11 cellular contexts compared by ENCODE assay signal in genomic region chr2:157260403-157261198, GRCh38. TPM values are rescaled to one million over a fixed set of nuclear protein-coding genes. Genes with fewer than 3 reads are reported as not detected.
DNase-seq lines count a peak whose midpoint lies in the region; ATAC-seq and TF ChIP-seq lines count a peak whose summit lies in the region.
"Had no signal": no experiment of that assay in that cellular context is flagged by ENCODE, and none has a peak within 500 bp of the region (broad histone marks: within the 10 kb centered on the region; RNA-seq: fewer than 3 reads in every experiment).

No MANE protein-coding gene starts in this region.

- DNase-seq in NCI-H748 (lab: John Stamatoyannopoulos, UW; ENCODE audit: unreplicated experiment) (peak; percentile 30), NCI-H748 treated with DMSO at 0.1 percent for 48 hours (lab: John Stamatoyannopoulos, UW) (no peak), mammary epithelial cell (no peak), HEK293T (ENCODE audit: extremely low spot score) (no peak), vagina (ENCODE audit: extremely low spot score in 2 of 2) (no peak), WTC11 (ENCODE audit: low spot score) (no peak)
- DNase-seq: NCI-H524 treated with DMSO at 0.1 percent for 48 hours had no signal

- TSS peak; percentile 19 for BruUV-seq in mammary epithelial cell (replicated peaks; lab: Mats Ljungman, UMichigan)

- H3K9me3 ChIP-seq in OCI-LY3 (ENCODE audit: insufficient read depth, low read length) (no peaks in the 10 kb centered on the region), mammary epithelial cell (replicated peaks; ENCODE audit: insufficient read depth, low read length) (no peaks in the 10 kb centered on the region), parathyroid adenoma (ENCODE audit: control insufficient read depth, low read length) (no peaks in the 10 kb centered on the region), vagina (no peaks in the 10 kb centered on the region)

- CTCF ChIA-PET in mammary epithelial cell (lab: Charles Lee; ENCODE audit: low non-redundant PET) (interaction anchor here (0.6 kb wide), 1 partner anchor 14 kb away, joined by 4 read pairs; no protein-coding TSS in a partner anchor), HEK293T (lab: Yijun Ruan, JAX) (interaction anchor here (1.5 kb wide), 1 partner anchor 76 kb away, joined by 4 read pairs; no protein-coding TSS in a partner anchor), WTC11 (lab: Charles Lee) (interaction anchor here (0.9 kb wide), 1 partner anchor 76 kb away, joined by 4 read pairs; no protein-coding TSS in a partner anchor)

- no peaks in the 10 kb centered on the region for H3K27me3 Mint-ChIP-seq in WTC11 (ENCODE audit: low read depth)

- POLR2A ChIA-PET in HEK293T (lab: Yijun Ruan, JAX), result no interaction called here
- POLR2A ChIA-PET in WTC11 (lab: Charles Lee), result no interaction called here

- intact Hi-C loops in mammary epithelial cell (cut with micrococcal nuclease) (no loop called here), vagina (cut with DNase I) (no loop called here)

- TF ChIP-seq CTCF in OCI-LY3 (IDR thresholded peaks at IDR 0.05; ENCODE audit: low read depth, low read length) (no peak), mammary epithelial cell (conservative IDR thresholded peaks at IDR 0.05 in 1 of 2, IDR thresholded peaks at IDR 0.05 in 1 of 2; ENCODE audit: extremely low read depth in 1 of 2, insufficient read depth in 1 of 2, low read depth in 1 of 2, low read length in 2 of 2) (no peak), parathyroid adenoma (IDR thresholded peaks at IDR 0.05) (no peak), vagina (IDR thresholded peaks at IDR 0.05) (no peak), WTC11 (IDR thresholded peaks at IDR 0.05) (no peak)

- H3K27me3 ChIP-seq in OCI-LY3 (ENCODE audit: low read depth, low read length), result no peaks in the 10 kb centered on the region
- no peaks in the 10 kb centered on the region for H3K27me3 ChIP-seq in mammary epithelial cell (ENCODE audit: insufficient read depth, low read length)
- H3K27me3 ChIP-seq in parathyroid adenoma (ENCODE audit: control insufficient read depth, insufficient read depth, low read length), result no peaks in the 10 kb centered on the region
- H3K27me3 ChIP-seq in vagina, result no peaks in the 10 kb centered on the region

- 79% methylated on average over 5 of the region's 5 CpGs for WGBS in mammary epithelial cell (ENCODE audit: low coverage, missing lambda C conversion rate)

- in situ Hi-C loops in mammary epithelial cell (cut with MboI; ENCODE audit: low sequenced_read_pairs in 2 of 2), result no loop called here

- TF ChIP-seq POLR2A in vagina (IDR thresholded peaks at IDR 0.05), result no peak

- H3K36me3 ChIP-seq in OCI-LY3 (replicated peaks; ENCODE audit: low read depth, low read length) (no peaks in the 10 kb centered on the region), mammary epithelial cell (ENCODE audit: insufficient read depth, low read length) (no peaks in the 10 kb centered on the region), parathyroid adenoma (ENCODE audit: control insufficient read depth, insufficient read depth, low read length) (no peaks in the 10 kb centered on the region), vagina (no peaks in the 10 kb centered on the region)

- dilution Hi-C loops in mammary epithelial cell (cut with HindIII; ENCODE audit: low sequenced_read_pairs), result no loop called here

- H3K9ac ChIP-seq in OCI-LY3 (ENCODE audit: low read length), result peak overlapping the region; percentile 46
- H3K9ac ChIP-seq in mammary epithelial cell (ENCODE audit: insufficient read depth, low read length), result peak overlapping the region; percentile 60
- no peak overlapping the region for H3K9ac ChIP-seq in parathyroid adenoma

- H3K4me3 ChIP-seq in OCI-LY3 (ENCODE audit: low read length) (peak overlapping the region; percentile 11), mammary epithelial cell (replicated peaks in 1 of 3; ENCODE audit: insufficient read depth in 1 of 3, low read depth in 2 of 3, low read length in 3 of 3) (peak overlapping the region in 2 of 3 experiments; percentile 6 to 8), parathyroid adenoma (ENCODE audit: low read depth, low read length) (no peak overlapping the region), vagina (peak overlapping the region in 1 of 2 donors; percentile 19)

- H3K4me1 ChIP-seq in OCI-LY3 (ENCODE audit: low read length), result peaks cover 79% of the 10 kb centered on the region
- peaks cover 49% of the 10 kb centered on the region for H3K4me1 ChIP-seq in mammary epithelial cell (ENCODE audit: insufficient read depth, low read length)
- H3K4me1 ChIP-seq in parathyroid adenoma, result peaks cover 8% of the 10 kb centered on the region
- H3K4me1 ChIP-seq in vagina, result peaks cover 26% of the 10 kb centered on the region

- no peaks in the 10 kb centered on the region for H3K79me2 ChIP-seq in OCI-LY3 (ENCODE audit: low read length)
- H3K79me2 ChIP-seq in mammary epithelial cell (ENCODE audit: insufficient read depth, low read length), result peaks cover 28% of the 10 kb centered on the region
- H3K79me2 ChIP-seq in parathyroid adenoma, result no peaks in the 10 kb centered on the region

- H2AFZ ChIP-seq in OCI-LY3 (ENCODE audit: low read depth, low read length), result peak overlapping the region; percentile 93
- peak overlapping the region; percentile 80 for H2AFZ ChIP-seq in mammary epithelial cell (ENCODE audit: low read depth, low read length)
- H2AFZ ChIP-seq in parathyroid adenoma, result peak overlapping the region; percentile 65

- no peak for ATAC-seq in WTC11

- H3K9me3 Mint-ChIP-seq in WTC11, result 0 out of 2 replicates have a peak, but pooled peaks cover 3% of the 10 kb centered on the region
- H3K9me3 Mint-ChIP-seq: natural killer cell treated with Interleukin-12 subunit alpha and Interleukin-12 subunit beta and Interleukin-15 and Interleukin-18, amount 100 ng/mL, for 72 hours had no signal

- H3K36me3 Mint-ChIP-seq in WTC11, result no peaks in the 10 kb centered on the region
- H3K36me3 Mint-ChIP-seq: natural killer cell treated with Interleukin-12 subunit alpha and Interleukin-12 subunit beta and Interleukin-15 and Interleukin-18, amount 100 ng/mL, for 72 hours had no signal

- H3K4me1 Mint-ChIP-seq in WTC11, result peaks cover 31% of the 10 kb centered on the region

- no peak overlapping the region for H3K4me3 Mint-ChIP-seq in WTC11
- H3K4me3 Mint-ChIP-seq: natural killer cell treated with Interleukin-12 subunit alpha and Interleukin-12 subunit beta and Interleukin-15 and Interleukin-18, amount 100 ng/mL, for 72 hours had no signal

- H4K20me1 ChIP-seq in OCI-LY3 (ENCODE audit: insufficient read depth, low read length) (no peaks in the 10 kb centered on the region), mammary epithelial cell (ENCODE audit: insufficient read depth, low read length) (no peaks in the 10 kb centered on the region)

- H3K27ac Mint-ChIP-seq in WTC11, result no peak overlapping the region
- H3K27ac Mint-ChIP-seq: natural killer cell treated with Interleukin-12 subunit alpha and Interleukin-12 subunit beta and Interleukin-15 and Interleukin-18, amount 100 ng/mL, for 72 hours had no signal

- H3K27ac ChIP-seq in OCI-LY3 (ENCODE audit: low read length) (peak overlapping the region; percentile 68), mammary epithelial cell (ENCODE audit: insufficient read depth, low read depth, low read length) (peak overlapping the region; percentile 81), parathyroid adenoma (no peak overlapping the region), vagina (no peak overlapping the region)

- peak overlapping the region; percentile 53 for H3K4me2 ChIP-seq in OCI-LY3 (ENCODE audit: low read length)
- peak overlapping the region; percentile 74 for H3K4me2 ChIP-seq in mammary epithelial cell (ENCODE audit: insufficient read depth, low read depth, low read length)
- H3K4me2 ChIP-seq in parathyroid adenoma (ENCODE audit: low read length), result peak overlapping the region; percentile 49

TF ChIP-seq in HEK293T, 16 proteins besides CTCF, POLR2A, EP300 and RAD21 (continues in another document):
- TF ChIP-seq L3MBTL2 (conservative IDR thresholded peaks at IDR 0.05) (no peak), ELF4 (IDR thresholded peaks at IDR 0.05) (no peak), LEF1 (IDR thresholded peaks at IDR 0.05; ENCODE audit: borderline replicate concordance) (no peak), FOXK2 (IDR thresholded peaks at IDR 0.05) (no peak), FOXA1 (IDR thresholded peaks at IDR 0.05) (no peak), NFRKB (IDR thresholded peaks at IDR 0.05) (no peak), ZNF384 (IDR thresholded peaks at IDR 0.05) (no peak), SUZ12 (IDR thresholded peaks at IDR 0.05) (no peak), BHLHE40 (IDR thresholded peaks at IDR 0.05; ENCODE audit: borderline replicate concordance) (no peak)
- TF ChIP-seq, protein P1, sequence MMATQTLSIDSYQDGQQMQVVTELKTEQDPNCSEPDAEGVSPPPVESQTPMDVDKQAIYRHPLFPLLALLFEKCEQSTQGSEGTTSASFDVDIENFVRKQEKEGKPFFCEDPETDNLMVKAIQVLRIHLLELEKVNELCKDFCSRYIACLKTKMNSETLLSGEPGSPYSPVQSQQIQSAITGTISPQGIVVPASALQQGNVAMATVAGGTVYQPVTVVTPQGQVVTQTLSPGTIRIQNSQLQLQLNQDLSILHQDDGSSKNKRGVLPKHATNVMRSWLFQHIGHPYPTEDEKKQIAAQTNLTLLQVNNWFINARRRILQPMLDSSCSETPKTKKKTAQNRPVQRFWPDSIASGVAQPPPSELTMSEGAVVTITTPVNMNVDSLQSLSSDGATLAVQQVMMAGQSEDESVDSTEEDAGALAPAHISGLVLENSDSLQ (IDR thresholded peaks at IDR 0.05), result no peak

TF ChIP-seq in WTC11, 78 proteins besides CTCF, POLR2A, EP300 and RAD21 (continues in another document):
- TF ChIP-seq ZNF671 (CRISPR knock-in tag; IDR thresholded peaks at IDR 0.05), result no peak
- no peak for TF ChIP-seq PREB (CRISPR knock-in tag; IDR thresholded peaks at IDR 0.05; ENCODE audit: borderline replicate concordance)
- TF ChIP-seq ZNF416 (CRISPR knock-in tag; IDR thresholded peaks at IDR 0.05), result no peak

RNA-seq across cellular contexts. Expression of gene GALNT5, which starts 3.1 kb away (rescaled TPM):
- total RNA-seq in mammary epithelial cell, result 10 to 100 TPM; 12.7 to 33.7 TPM
- polyA plus RNA-seq in mammary epithelial cell, result 10.4 TPM
- 17.4 TPM for polyA minus RNA-seq in mammary epithelial cell
- 3.2 TPM for total RNA-seq in vagina
- 0.17 to 0.34 TPM (median 0.32 TPM) in 3 replicates for total RNA-seq in WTC11 (2021)
- total RNA-seq: T-helper 1 cell treated with Interleukin-12 subunit alpha and Interleukin-12 subunit beta and Interleukin-4 antibody, amounts not matched to agents 30 ng/mL and 1 ng/mL, for 36 hours had no signal

Comparison
In these comparisons a context has a peak if more than half of its experiments do, and no peak if none do; other contexts are left out.
1. H3K27ac ChIP-seq: peak in OCI-LY3 (single experiment) and mammary epithelial cell (single experiment); none in parathyroid adenoma (single experiment) and vagina (single experiment).
2. Peak in every context shown above with its lines, with median percentiles within 50 percentile points of each other: H2AFZ ChIP-seq and H3K4me2 ChIP-seq.